Comparison of ENCODE assay signal across 20 cellular contexts in the genomic region with DNA sequence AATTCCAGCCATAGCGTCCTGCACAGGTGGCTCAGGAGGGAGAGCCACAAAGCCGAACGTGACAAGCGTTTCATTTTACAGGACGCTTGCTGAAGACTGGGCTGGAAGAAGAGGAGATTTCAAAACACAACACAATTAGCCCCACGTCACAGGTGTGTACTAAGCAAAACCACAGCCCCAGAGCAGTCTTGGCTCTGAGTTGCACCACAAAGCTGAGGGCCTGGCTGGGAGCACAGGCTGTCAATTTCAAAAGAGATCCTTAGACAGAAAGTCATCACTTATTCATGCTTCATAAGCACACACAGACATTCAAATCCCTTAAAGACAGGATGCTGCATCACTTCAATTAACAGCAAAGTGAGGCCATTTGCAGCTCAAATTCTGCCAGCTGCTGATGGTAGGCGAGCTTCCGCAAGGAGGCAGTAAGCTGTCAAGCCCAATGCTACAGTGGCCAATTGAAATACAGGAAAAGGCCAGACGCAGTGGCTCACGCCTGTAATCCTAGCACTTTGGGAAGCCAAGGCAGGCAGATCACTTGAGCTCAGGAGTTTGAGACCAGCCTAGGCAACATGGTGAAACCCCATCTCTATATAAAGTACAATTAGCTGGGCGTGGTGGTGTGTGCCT.
A peak's percentile ranks its signal among the peaks of the same experiment; 100 is the strongest.
DNase-seq lines count a peak whose midpoint lies in the region; ATAC-seq, FAIRE-seq and TF ChIP-seq lines count a peak whose summit lies in the region.
"Had no signal": no experiment of that assay in that cellular context is flagged by ENCODE, and none has a peak within 500 bp of the region (broad histone marks: within the 10 kb centered on the region; RNA-seq: fewer than 3 reads in every experiment).

No MANE protein-coding gene starts in this region.

- H3K27ac ChIP-seq in H9 (ENCODE audit: insufficient read length, low read depth, low read length) (no peak overlapping the region), K562 (ENCODE audit: extremely low read depth, low read depth, low read length) (no peak overlapping the region), HepG2 (ENCODE audit: extremely low read length, insufficient read depth, low read length) (no peak overlapping the region)
- H3K27ac ChIP-seq: heart left ventricle had no signal

- DNase-seq in H9 (peak; percentile 58), NCI-H2029 treated with DMSO at 0.1 percent for 48 hours (lab: John Stamatoyannopoulos, UW) (peak; percentile 12), K562 (ENCODE audit: extremely low read depth in 1 of 4, low spot score in 3 of 4) (peak in 1 of 4 experiments; percentile 9), HepG2 (ENCODE audit: low spot score) (no peak), DMS153 treated with DMSO at 0.1 percent for 48 hours (lab: John Stamatoyannopoulos, UW; ENCODE audit: unreplicated experiment) (no peak), NCI-H510A treated with DMSO at 0.1 percent for 48 hours (lab: John Stamatoyannopoulos, UW) (no peak)
- no peak for DNase-seq in activated T-cell treated with anti-CD3 and anti-CD28 coated beads, Interleukin-2, amount 50 U/mL, for 72 hours
- DNase-seq: activated CD4-positive, alpha-beta T cell treated with anti-CD3 and anti-CD28 coated beads, Interleukin-2, amount 50 U/mL, for 1 hour; activated naive CD4-positive, alpha-beta T cell treated with anti-CD3 and anti-CD28 coated beads, Interleukin-2, amount 10 ng/mL, durations not matched to agents 7 days and 5 days; COR-L47; dermis blood vessel endothelial cell; heart left ventricle; NCI-H1694 treated with DMSO at 0.1 percent for 48 hours; NCI-H774; occipital lobe; SHP77; stimulated activated CD4-positive, alpha-beta T cell treated with anti-CD3 and anti-CD28 coated beads, Interleukin-2, amount 100 ng/mL, for 48 hours had no signal

- no peak overlapping the region for H4K8ac ChIP-seq in H9 (replicated peaks; ENCODE audit: insufficient read length, low read depth, low read length)

- H3K9ac ChIP-seq in H9 (ENCODE audit: extremely low read depth, insufficient read length, low read length) (no peak overlapping the region), K562 (ENCODE audit: insufficient read depth in 1 of 2, low read depth in 2 of 2, low read length in 2 of 2) (no peak overlapping the region), HepG2 (ENCODE audit: insufficient read depth, low read depth, low read length) (no peak overlapping the region)

- H3K79me2 ChIP-seq in H9 (ENCODE audit: insufficient read depth, low read length) (no peaks in the 10 kb centered on the region), K562 (ENCODE audit: control insufficient read depth, insufficient read depth, low read length) (no peaks in the 10 kb centered on the region), HepG2 (ENCODE audit: insufficient read depth, low read length) (no peaks in the 10 kb centered on the region)

- H2BK120ac ChIP-seq in H9 (ENCODE audit: low read depth, low read length, poor library complexity, severe bottlenecking), result no peak overlapping the region

- no peak overlapping the region for H4K5ac ChIP-seq in H9 (ENCODE audit: insufficient read length, low read depth, low read length)

- H3K27ac Mint-ChIP-seq in H9, result no peak overlapping the region
- no peak overlapping the region for H3K27ac Mint-ChIP-seq in activated T-cell treated with anti-CD3 and anti-CD28 coated beads, Interleukin-2, amount 50 U/mL, for 72 hours
- H3K27ac Mint-ChIP-seq: activated naive CD4-positive, alpha-beta T cell treated with anti-CD3 and anti-CD28 coated beads, Interleukin-2, amount 10 ng/mL, durations not matched to agents 7 days and 5 days had no signal

- no peak for TF ChIP-seq POLR2A in K562 (conservative IDR thresholded peaks at IDR 0.05)
- no peak for TF ChIP-seq POLR2A in HepG2 (IDR thresholded peaks at IDR 0.05; ENCODE audit: insufficient read depth in 1 of 2, low read depth in 2 of 2, low read length in 2 of 2)

- H3K4me3 ChIP-seq in K562, result no peak overlapping the region
- no peak overlapping the region for H3K4me3 ChIP-seq in HepG2 (replicated peaks in 1 of 3; ENCODE audit: insufficient read depth in 1 of 3, low read depth in 2 of 3, low read length in 3 of 3)
- H3K4me3 ChIP-seq: GM12878, heart left ventricle had no signal

- CTCF ChIA-PET in K562 (lab: Yijun Ruan, JAX; ENCODE audit: low intra/inter-chr PET ratio) (no interaction called here), HepG2 (lab: Yijun Ruan, JAX; ENCODE audit: low intra/inter-chr PET ratio, low total read pairs) (no interaction called here)

- H3K4me1 Mint-ChIP-seq in H9, result peaks cover 40 to 47% of the 10 kb centered on the region in 2 experiments
- H3K4me1 Mint-ChIP-seq in activated T-cell treated with anti-CD3 and anti-CD28 coated beads, Interleukin-2, amount 50 U/mL, for 72 hours (ENCODE audit: low read depth), result no peaks in the 10 kb centered on the region
- H3K4me1 Mint-ChIP-seq: activated naive CD4-positive, alpha-beta T cell treated with anti-CD3 and anti-CD28 coated beads, Interleukin-2, amount 10 ng/mL, durations not matched to agents 7 days and 5 days had no signal

- TF ChIP-seq CTCF in H9 (conservative IDR thresholded peaks at IDR 0.05) (peak; percentile 49), K562 (IDR thresholded peaks at IDR 0.05 in 2 of 3, conservative IDR thresholded peaks at IDR 0.05 in 1 of 3; ENCODE audit: insufficient read depth in 2 of 3, low read depth in 1 of 3, low read length in 3 of 3) (peak; percentile 22 to 29 (median 27); a peak in 3 of 6 replicates), HepG2 (CRISPR knock-in tag; IDR thresholded peaks at IDR 0.05) (no peak)

- no peaks in the 10 kb centered on the region for H3K9me3 Mint-ChIP-seq in H9
- peaks cover 0 to 2% of the 10 kb centered on the region in 2 donors for H3K9me3 Mint-ChIP-seq in activated T-cell treated with anti-CD3 and anti-CD28 coated beads, Interleukin-2, amount 50 U/mL, for 72 hours
- H3K9me3 Mint-ChIP-seq: activated naive CD4-positive, alpha-beta T cell treated with anti-CD3 and anti-CD28 coated beads, Interleukin-2, amount 10 ng/mL, durations not matched to agents 7 days and 5 days had no signal

- no peaks in the 10 kb centered on the region for H3K27me3 ChIP-seq in H9 (ENCODE audit: insufficient read depth, low read length)
- no peaks in the 10 kb centered on the region for H3K27me3 ChIP-seq in K562 (ENCODE audit: control insufficient read depth in 2 of 2, insufficient read depth in 2 of 2, low read length in 2 of 2)
- H3K27me3 ChIP-seq in HepG2 (ENCODE audit: control insufficient read depth in 1 of 2, insufficient read depth in 2 of 2, low read length in 2 of 2), result no peaks in the 10 kb centered on the region; a peak in 2 of 5 replicates

- no peak overlapping the region for H3K14ac ChIP-seq in H9 (ENCODE audit: insufficient read depth, low read length)

- H3K79me1 ChIP-seq in H9 (ENCODE audit: insufficient read depth, low read depth, low read length, poor library complexity, severe bottlenecking), result no peaks in the 10 kb centered on the region

- H3K9me1 ChIP-seq in K562 (ENCODE audit: control insufficient read depth, insufficient read depth, low read length), result no peaks in the 10 kb centered on the region

- H3K56ac ChIP-seq in H9 (ENCODE audit: insufficient read length, low read depth, low read length), result no peak overlapping the region

- TF ChIP-seq EP300 in K562 (IDR thresholded peaks at IDR 0.05; ENCODE audit: low read length) (no peak), HepG2 (IDR thresholded peaks at IDR 0.05; ENCODE audit: low read depth in 2 of 2, low read length in 2 of 2) (no peak), HepG2 (CRISPR knock-in tag; IDR thresholded peaks at IDR 0.05; ENCODE audit: borderline replicate concordance) (no peak)

- intact Hi-C loops in K562 (cut with micrococcal nuclease), result no loop called here
- intact Hi-C loops in HepG2 (cut with micrococcal nuclease; ENCODE audit: unreplicated experiment), result no loop called here

- no peak overlapping the region for H3K4me3 Mint-ChIP-seq in H9
- no peak overlapping the region for H3K4me3 Mint-ChIP-seq in activated T-cell treated with anti-CD3 and anti-CD28 coated beads, Interleukin-2, amount 50 U/mL, for 72 hours
- H3K4me3 Mint-ChIP-seq: activated naive CD4-positive, alpha-beta T cell treated with anti-CD3 and anti-CD28 coated beads, Interleukin-2, amount 10 ng/mL, durations not matched to agents 7 days and 5 days had no signal

- H3K23me2 ChIP-seq in H9 (ENCODE audit: insufficient read length, low read depth, low read length, poor library complexity, severe bottlenecking), result no peaks in the 10 kb centered on the region

- H3K36me3 ChIP-seq in K562 (ENCODE audit: control insufficient read depth, insufficient read depth, low read length), result no peaks in the 10 kb centered on the region
- H3K36me3 ChIP-seq in HepG2 (replicated peaks in 1 of 2; ENCODE audit: control insufficient read depth in 1 of 2, insufficient read depth in 2 of 2, low read length in 2 of 2), result no peaks in the 10 kb centered on the region
- H3K36me3 ChIP-seq: heart left ventricle had no signal

- no peak overlapping the region for H2AK5ac ChIP-seq in H9 (ENCODE audit: insufficient read length, low read length)

- BruUV-seq in K562 (replicated peaks; lab: Mats Ljungman, UMichigan) (no TSS peak), HepG2 (replicated peaks; lab: Mats Ljungman, UMichigan) (no TSS peak)

- no peaks in the 10 kb centered on the region; a peak in 1 of 7 replicates for H3K36me3 Mint-ChIP-seq in H9 (ENCODE audit: insufficient read depth in 1 of 3, low read depth in 3 of 3)
- no peaks in the 10 kb centered on the region for H3K36me3 Mint-ChIP-seq in activated T-cell treated with anti-CD3 and anti-CD28 coated beads, Interleukin-2, amount 50 U/mL, for 72 hours (ENCODE audit: insufficient read depth in 2 of 2)
- H3K36me3 Mint-ChIP-seq: activated naive CD4-positive, alpha-beta T cell treated with anti-CD3 and anti-CD28 coated beads, Interleukin-2, amount 10 ng/mL, durations not matched to agents 7 days and 5 days had no signal

- H3K9me3 ChIP-seq in H9 (ENCODE audit: control insufficient read depth, low read depth, low read length) (no peaks in the 10 kb centered on the region), K562 (replicated peaks; ENCODE audit: control insufficient read depth, insufficient read depth, low read depth, low read length) (no peaks in the 10 kb centered on the region), HepG2 (ENCODE audit: low read length) (no peaks in the 10 kb centered on the region)
- H3K9me3 ChIP-seq: heart left ventricle had no signal

- WGBS in H9 (ENCODE audit: extremely low coverage, insufficient read length, low lambda C conversion rate), result no CpG with 5 or more reads among the region's 11 CpGs
- 1% methylated on average over 9 of the region's 11 CpGs for WGBS in K562 (ENCODE audit: insufficient coverage, low coverage, missing lambda C conversion rate)
- 31% methylated on average over 11 of the region's 11 CpGs for WGBS in HepG2 (ENCODE audit: low lambda C conversion rate)

- no peaks in the 10 kb centered on the region; the same call in 1 of the 2 replicates for H3K27me3 Mint-ChIP-seq in H9 (ENCODE audit: low read depth)
- peaks cover 21% of the 10 kb centered on the region for H3K27me3 Mint-ChIP-seq in activated T-cell treated with anti-CD3 and anti-CD28 coated beads, Interleukin-2, amount 50 U/mL, for 72 hours (ENCODE audit: low read depth)

- H3K23ac ChIP-seq in H9 (ENCODE audit: insufficient read length, low read depth, low read length), result no peak overlapping the region

- no peak overlapping the region for H2BK12ac ChIP-seq in H9 (ENCODE audit: insufficient read length, low read depth, low read length)

- no peak overlapping the region for H3K4ac ChIP-seq in H9 (ENCODE audit: low read depth, low read length)

- no peak overlapping the region for H2AFZ ChIP-seq in H9 (ENCODE audit: low read length)
- H2AFZ ChIP-seq in K562 (ENCODE audit: low read depth, low read length), result no peak overlapping the region
- no peak overlapping the region for H2AFZ ChIP-seq in HepG2 (ENCODE audit: low read length)

- ATAC-seq in K562, result peak; percentile 74
- ATAC-seq in HepG2, result no peak
- ATAC-seq in activated T-cell treated with anti-CD3 and anti-CD28 coated beads, Interleukin-2, amount 50 U/mL, for 72 hours (replicated peaks in 1 of 2), result no peak
- ATAC-seq: GM12878, heart left ventricle had no signal

- H2BK5ac ChIP-seq in H9 (ENCODE audit: insufficient read length, low read length), result no peak overlapping the region

- H4K20me1 ChIP-seq in H9 (ENCODE audit: control insufficient read depth, insufficient read depth, insufficient read length) (no peaks in the 10 kb centered on the region), K562 (replicated peaks; ENCODE audit: control insufficient read depth, insufficient read depth, low read length) (no peaks in the 10 kb centered on the region), HepG2 (ENCODE audit: insufficient read depth, low read length) (no peaks in the 10 kb centered on the region)

- no peak overlapping the region for H3K18ac ChIP-seq in H9 (ENCODE audit: insufficient read length, low read depth, low read length)

- TF ChIP-seq RAD21 in K562 (CRISPR knock-in tag; conservative IDR thresholded peaks at IDR 0.05 in 1 of 2, IDR thresholded peaks at IDR 0.05 in 1 of 2) (no peak), HepG2 (CRISPR knock-in tag; IDR thresholded peaks at IDR 0.05) (no peak)

- H4K91ac ChIP-seq in H9 (ENCODE audit: insufficient read length, low read depth, low read length), result no peak overlapping the region

- H3T11ph ChIP-seq in H9 (ENCODE audit: low read length), result no peak overlapping the region

- FAIRE-seq in K562 (lab: Jason Lieb, UNC) (no peak), HepG2 (lab: Jason Lieb, UNC) (no peak)
- FAIRE-seq: G401.6, GM12878, keratinocyte had no signal

- in situ Hi-C loops in K562 (cut with MboI), result no loop called here
- in situ Hi-C loops in HepG2 (cut with HindIII; ENCODE audit: extremely low pct_ligation_motif_present, low pct_unique_long_range_greater_than_20kb), result no loop called here

- no peak overlapping the region for H3K4me2 ChIP-seq in H9 (ENCODE audit: insufficient read depth, insufficient read length, low read length)
- H3K4me2 ChIP-seq in K562 (ENCODE audit: insufficient read depth, low read length), result no peak overlapping the region
- no peak overlapping the region for H3K4me2 ChIP-seq in HepG2 (ENCODE audit: low read depth, low read length)

- POLR2A ChIA-PET in K562 (lab: Yijun Ruan, JAX) (no interaction called here), HepG2 (lab: Yijun Ruan, JAX) (no interaction called here)

- no peak overlapping the region for H2BK20ac ChIP-seq in H9 (ENCODE audit: low read depth, low read length, poor library complexity, severe bottlenecking)

- peaks cover 4% of the 10 kb centered on the region; the same call in 1 of the 2 replicates for H3K4me1 ChIP-seq in H9 (ENCODE audit: insufficient read depth, low read length)
- H3K4me1 ChIP-seq in K562 (replicated peaks in 1 of 2; ENCODE audit: control insufficient read depth in 2 of 2, insufficient read depth in 2 of 2, low read length in 2 of 2), result peaks cover 0 to 5% of the 10 kb centered on the region in 2 experiments; a peak in 1 of 5 replicates
- H3K4me1 ChIP-seq in HepG2 (ENCODE audit: insufficient read depth, low read length), result peaks cover 14% of the 10 kb centered on the region
- H3K4me1 ChIP-seq: heart left ventricle had no signal

- H2BK15ac ChIP-seq in H9 (ENCODE audit: low read depth, low read length), result no peak overlapping the region

Comparison
In these comparisons a context has a peak if more than half of its experiments do, and no peak if none do; other contexts are left out.
1. DNase-seq: peak in H9 (single experiment) and NCI-H2029 treated with DMSO at 0.1 percent for 48 hours (single experiment); none in HepG2 (single experiment), DMS153 treated with DMSO at 0.1 percent for 48 hours (single experiment), activated T-cell treated with anti-CD3 and anti-CD28 coated beads, Interleukin-2, amount 50 U/mL, for 72 hours (0 of 2) and NCI-H510A treated with DMSO at 0.1 percent for 48 hours (single experiment).